In the genomic region with DNA sequence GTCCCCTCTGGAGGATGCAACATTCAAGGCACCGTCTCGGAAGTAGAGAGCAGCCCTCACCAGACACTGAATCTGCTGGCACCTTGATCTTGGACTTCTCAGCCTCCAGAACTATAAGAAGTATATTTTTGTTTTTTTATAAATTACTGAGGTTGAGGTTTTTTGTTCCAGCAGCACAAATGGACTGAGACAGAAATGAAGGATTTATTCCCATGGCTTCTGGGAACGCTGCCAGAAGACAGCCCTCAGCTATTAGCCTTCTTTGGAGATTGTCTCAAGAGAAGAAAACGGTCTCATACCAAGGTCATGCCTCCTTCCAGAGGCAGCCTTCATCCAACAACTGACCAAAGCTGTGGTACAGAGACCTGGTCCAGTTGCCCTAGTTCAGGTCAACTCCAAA, we compare ENCODE assay signal across 23 cellular contexts.
DNase-seq lines count a peak whose midpoint lies in the region; ATAC-seq, FAIRE-seq and TF ChIP-seq lines count a peak whose summit lies in the region.
"Had no signal": no experiment of that assay in that cellular context is flagged by ENCODE, and none has a peak within 500 bp of the region (broad histone marks: within the 10 kb centered on the region; RNA-seq: fewer than 3 reads in every experiment).

No MANE protein-coding gene starts in this region.

- H3K79me2 ChIP-seq in astrocyte (ENCODE audit: insufficient read depth, low read length) = no peaks in the 10 kb centered on the region

- peaks cover 3% of the 10 kb centered on the region for H3K27me3 ChIP-seq in astrocyte (ENCODE audit: insufficient read depth, low read length)
- H3K27me3 ChIP-seq in foreskin keratinocyte = peaks cover 58% of the 10 kb centered on the region
- H3K27me3 ChIP-seq: heart right ventricle, sigmoid colon had no signal

- H3K36me3 Mint-ChIP-seq in HFFc6 (ENCODE audit: low read depth) (no peaks in the 10 kb centered on the region), astrocyte (ENCODE audit: low read depth, unreplicated experiment) (no peaks in the 10 kb centered on the region)
- H3K36me3 Mint-ChIP-seq: activated naive CD4-positive, alpha-beta T cell treated with anti-CD3 and anti-CD28 coated beads, Interleukin-2, amount 50 U/mL, for 72 hours; mesothelial cell of epicardium had no signal

- no peak overlapping the region for H3K27ac ChIP-seq in astrocyte (ENCODE audit: low read depth, low read length)
- H3K27ac ChIP-seq in substantia nigra (ENCODE audit: low read depth, low read length, poor library complexity, severe bottlenecking) = no peak overlapping the region
- no peak overlapping the region for H3K27ac ChIP-seq in foreskin keratinocyte
- H3K27ac ChIP-seq: heart right ventricle, sigmoid colon, suprapubic skin had no signal

- H3K27ac Mint-ChIP-seq in HFFc6 = peak overlapping the region; percentile 36; the same call in 1 of the 2 replicates
- H3K27ac Mint-ChIP-seq in astrocyte (ENCODE audit: unreplicated experiment) = no peak overlapping the region
- H3K27ac Mint-ChIP-seq: activated naive CD4-positive, alpha-beta T cell treated with anti-CD3 and anti-CD28 coated beads, Interleukin-2, amount 50 U/mL, for 72 hours; mesothelial cell of epicardium had no signal

- no peak overlapping the region for H2AFZ ChIP-seq in astrocyte (ENCODE audit: low read depth, low read length)

- FAIRE-seq in astrocyte (lab: Jason Lieb, UNC) = no peak
- FAIRE-seq: endothelial cell of umbilical vein, keratinocyte had no signal

- no peak overlapping the region for H3K4me2 ChIP-seq in astrocyte (ENCODE audit: low read length)

- H3K9me3 Mint-ChIP-seq in HFFc6 (no peaks in the 10 kb centered on the region; the same call in 1 of the 2 replicates), astrocyte (ENCODE audit: unreplicated experiment) (no peaks in the 10 kb centered on the region)
- H3K9me3 Mint-ChIP-seq: neural crest cell had no signal

- H3K4me3 ChIP-seq in AG10803 (ENCODE audit: low read length) (no peak overlapping the region), astrocyte (ENCODE audit: insufficient read depth, low read depth, low read length) (no peak overlapping the region)
- H3K4me3 ChIP-seq: heart right ventricle, sigmoid colon, suprapubic skin had no signal

- H3K9ac ChIP-seq in astrocyte (ENCODE audit: low read length) = no peak overlapping the region

- peaks cover 5% of the 10 kb centered on the region for H3K4me1 ChIP-seq in astrocyte (ENCODE audit: insufficient read depth, low read length)
- no peaks in the 10 kb centered on the region for H3K4me1 ChIP-seq in foreskin keratinocyte
- H3K4me1 ChIP-seq: suprapubic skin had no signal

- H4K20me1 ChIP-seq in astrocyte (ENCODE audit: insufficient read depth, low read length) = no peaks in the 10 kb centered on the region

- H3K27me3 Mint-ChIP-seq in HFFc6 (ENCODE audit: insufficient read depth) (peaks cover 18% of the 10 kb centered on the region), astrocyte (ENCODE audit: low read depth, unreplicated experiment) (peaks cover 15% of the 10 kb centered on the region)

- TF ChIP-seq CTCF in AG10803 (conservative IDR thresholded peaks at IDR 0.05; ENCODE audit: low read length) = no peak
- TF ChIP-seq CTCF in HFFc6 (IDR thresholded peaks at IDR 0.05) = no peak
- no peak for TF ChIP-seq CTCF in astrocyte (IDR thresholded peaks at IDR 0.05; ENCODE audit: insufficient read depth, low read depth, low read length)
- TF ChIP-seq CTCF in foreskin keratinocyte (conservative IDR thresholded peaks at IDR 0.05) = no peak

- DNase-seq in AG10803 (ENCODE audit: low read depth) (peak; percentile 44), HFFc6 (peak; percentile 32), astrocyte (ENCODE audit: low read depth) (peak; percentile 62), iris pigment epithelial cell (ENCODE audit: low read depth) (peak; percentile 69), substantia nigra (lab: John Stamatoyannopoulos, UW) (no peak), foreskin keratinocyte (no peak)
- DNase-seq: activated CD4-positive, alpha-beta T cell treated with anti-CD3 and anti-CD28 coated beads, Interleukin-2, amount 50 U/mL, for 48 hours; activated T-cell treated with anti-CD3 and anti-CD28 coated beads, Interleukin-2, amount 50 U/mL, for 1 hour; HCEC 1CT; heart right ventricle; NCI-H1930; RPMI8226; sigmoid colon; stimulated activated CD4-positive, alpha-beta T cell treated with anti-CD3 and anti-CD28 coated beads, Interleukin-2, amount 100 ng/mL, for 48 hours; SW 1271 had no signal

- H3K9me3 ChIP-seq in astrocyte (ENCODE audit: insufficient read depth, low read depth, low read length) = no peaks in the 10 kb centered on the region
- H3K9me3 ChIP-seq: sigmoid colon, suprapubic skin had no signal

- H3K4me1 Mint-ChIP-seq in HFFc6 (ENCODE audit: low read depth) (peaks cover 66% of the 10 kb centered on the region), astrocyte (ENCODE audit: low read depth, unreplicated experiment) (peaks cover 18% of the 10 kb centered on the region)

- H3K4me3 Mint-ChIP-seq in HFFc6 (no peak overlapping the region), astrocyte (ENCODE audit: unreplicated experiment) (no peak overlapping the region)
- H3K4me3 Mint-ChIP-seq: mesothelial cell of epicardium, neural crest cell had no signal

- H3K36me3 ChIP-seq in astrocyte (ENCODE audit: insufficient read depth, low read length) = no peaks in the 10 kb centered on the region
- H3K36me3 ChIP-seq: heart right ventricle, sigmoid colon, suprapubic skin had no signal

- no peak for ATAC-seq in HG02610 (IDR thresholded peaks at IDR 0.05; ENCODE audit: unreplicated experiment)
- no peak for ATAC-seq in GM18868 (IDR thresholded peaks at IDR 0.05; ENCODE audit: unreplicated experiment)
- ATAC-seq in foreskin keratinocyte = no peak
- ATAC-seq: activated naive CD4-positive, alpha-beta T cell treated with anti-CD3 and anti-CD28 coated beads, Interleukin-2, amount 50 U/mL, for 72 hours; heart right ventricle had no signal

Comparison
In these comparisons a context has a peak if more than half of its experiments do, and no peak if none do; other contexts are left out.
1. DNase-seq: peak in AG10803 (single experiment), HFFc6 (single experiment), astrocyte (single experiment) and iris pigment epithelial cell (single experiment); none in substantia nigra (0 of 49) and foreskin keratinocyte (0 of 2).